1 cellular context compared by ENCODE assay signal in the genomic region with DNA sequence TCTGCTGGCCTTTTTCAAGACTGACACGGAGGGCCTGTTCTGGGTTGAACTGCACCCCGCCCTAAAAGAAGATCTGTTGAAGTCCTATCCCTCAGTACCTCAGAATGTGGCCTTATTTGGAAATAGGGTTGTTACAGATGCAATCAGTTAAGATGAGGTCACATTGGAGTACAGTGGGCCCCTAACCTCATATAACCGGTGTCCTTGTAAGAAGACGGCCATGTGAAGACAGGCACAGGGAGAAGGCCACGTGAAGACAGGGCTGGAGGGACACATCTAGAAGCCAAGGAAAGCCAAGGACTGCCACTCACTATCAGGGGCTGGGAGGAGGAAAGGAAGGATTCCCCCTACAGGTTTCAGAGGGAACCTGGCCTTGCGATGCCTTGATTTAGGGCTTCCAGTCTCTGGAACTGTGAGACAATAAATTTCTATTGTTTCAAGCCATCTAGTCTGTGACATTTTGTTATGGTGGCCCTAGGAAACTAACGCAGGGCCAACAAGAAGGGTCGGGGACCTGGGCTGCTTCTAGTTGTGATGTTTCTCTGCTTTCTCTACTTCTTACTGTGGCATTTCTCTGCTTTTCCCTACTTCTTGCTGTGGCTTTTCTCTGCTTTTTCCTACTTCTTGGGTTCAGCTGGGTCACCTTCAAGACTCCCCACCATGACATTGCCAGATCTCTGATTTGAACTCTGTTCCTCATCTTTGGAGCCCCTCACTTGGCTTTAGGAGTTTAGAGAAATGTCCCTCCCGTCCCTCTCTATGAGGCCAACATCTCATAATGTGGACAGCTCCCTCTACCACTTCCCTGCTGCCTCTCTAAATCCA.
TF ChIP-seq lines count a peak whose summit lies in the region.

No MANE protein-coding gene starts in this region.

TF ChIP-seq in K562, 482 proteins besides CTCF, POLR2A, EP300 and RAD21 (continued from another document and continues in another):
- TF ChIP-seq ATF3 (IDR thresholded peaks at IDR 0.05): peak; percentile 75; the same call in 1 of the 2 replicates
- TF ChIP-seq ATF3 (CRISPR knock-in tag; conservative IDR thresholded peaks at IDR 0.05): peak; percentile 60; the same call in 1 of the 2 replicates
- peak; percentile 73; the same call in 1 of the 2 replicates for TF ChIP-seq SMAD3 (CRISPR knock-in tag; conservative IDR thresholded peaks at IDR 0.05)
- TF ChIP-seq ZNF507 (tag; conservative IDR thresholded peaks at IDR 0.05): no peak
- TF ChIP-seq EP400 (IDR thresholded peaks at IDR 0.05): peak; percentile 43; the same call in 1 of the 2 replicates
- peak; percentile 81 for TF ChIP-seq PKNOX1 (IDR thresholded peaks at IDR 0.05)
- no peak for TF ChIP-seq FOXP1 (CRISPR knock-in tag; IDR thresholded peaks at IDR 0.05)
- TF ChIP-seq, protein P1, sequence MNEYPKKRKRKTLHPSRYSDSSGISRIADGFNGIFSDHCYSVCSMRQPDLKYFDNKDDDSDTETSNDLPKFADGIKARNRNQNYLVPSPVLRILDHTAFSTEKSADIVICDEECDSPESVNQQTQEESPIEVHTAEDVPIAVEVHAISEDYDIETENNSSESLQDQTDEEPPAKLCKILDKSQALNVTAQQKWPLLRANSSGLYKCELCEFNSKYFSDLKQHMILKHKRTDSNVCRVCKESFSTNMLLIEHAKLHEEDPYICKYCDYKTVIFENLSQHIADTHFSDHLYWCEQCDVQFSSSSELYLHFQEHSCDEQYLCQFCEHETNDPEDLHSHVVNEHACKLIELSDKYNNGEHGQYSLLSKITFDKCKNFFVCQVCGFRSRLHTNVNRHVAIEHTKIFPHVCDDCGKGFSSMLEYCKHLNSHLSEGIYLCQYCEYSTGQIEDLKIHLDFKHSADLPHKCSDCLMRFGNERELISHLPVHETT (CRISPR knock-in tag; conservative IDR thresholded peaks at IDR 0.05 in 1 of 2, IDR thresholded peaks at IDR 0.05 in 1 of 2): peak in 1 of 2 experiments; percentile 93; a peak in 2 of 4 replicates
- TF ChIP-seq NR2C1 (IDR thresholded peaks at IDR 0.05): no peak
- peak; percentile 77 for TF ChIP-seq NR2C1 (tag; IDR thresholded peaks at IDR 0.05)
- TF ChIP-seq ZNF121 (CRISPR knock-in tag; conservative IDR thresholded peaks at IDR 0.05): no peak
- TF ChIP-seq E2F5 (CRISPR knock-in tag; IDR thresholded peaks at IDR 0.05): 0 out of 2 replicates have a peak, but pooled peaks have one; percentile 10
- TF ChIP-seq HDAC1 (IDR thresholded peaks at IDR 0.05): no peak
- peak; percentile 95 for TF ChIP-seq ESRRA (IDR thresholded peaks at IDR 0.05; ENCODE audit: borderline replicate concordance, low read depth)
- no peak for TF ChIP-seq CREB1 (IDR thresholded peaks at IDR 0.05)
- peak; percentile 57 for TF ChIP-seq CREB1 (CRISPR knock-in tag; IDR thresholded peaks at IDR 0.05)
- no peak for TF ChIP-seq RFX5 (IDR thresholded peaks at IDR 0.05; ENCODE audit: low read depth, low read length)
- TF ChIP-seq SIRT6 (IDR thresholded peaks at IDR 0.05; ENCODE audit: low read depth, low read length): no peak
- TF ChIP-seq ATF1 (CRISPR knock-in tag; IDR thresholded peaks at IDR 0.05): no peak
- TF ChIP-seq ATF1 (tag; IDR thresholded peaks at IDR 0.05): peak; percentile 74
- TF ChIP-seq POLR2H (tag; IDR thresholded peaks at IDR 0.05; ENCODE audit: low read depth): peak; percentile 93
- no peak for TF ChIP-seq CSDE1 (IDR thresholded peaks at IDR 0.05)
- TF ChIP-seq, protein P2, sequence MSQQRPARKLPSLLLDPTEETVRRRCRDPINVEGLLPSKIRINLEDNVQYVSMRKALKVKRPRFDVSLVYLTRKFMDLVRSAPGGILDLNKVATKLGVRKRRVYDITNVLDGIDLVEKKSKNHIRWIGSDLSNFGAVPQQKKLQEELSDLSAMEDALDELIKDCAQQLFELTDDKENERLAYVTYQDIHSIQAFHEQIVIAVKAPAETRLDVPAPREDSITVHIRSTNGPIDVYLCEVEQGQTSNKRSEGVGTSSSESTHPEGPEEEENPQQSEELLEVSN (IDR thresholded peaks at IDR 0.05; ENCODE audit: borderline replicate concordance in 1 of 2, extremely low read depth in 1 of 2, insufficient read depth in 1 of 2, insufficient read length in 1 of 2, low read depth in 1 of 2, low read length in 1 of 2, poor library complexity in 1 of 2, severe bottlenecking in 1 of 2): peak in 1 of 2 experiments; percentile 27
- TF ChIP-seq ZNF282 (CRISPR knock-in tag; IDR thresholded peaks at IDR 0.05): no peak
- no peak for TF ChIP-seq PRPF4 (IDR thresholded peaks at IDR 0.05; ENCODE audit: insufficient read depth, low read depth, low read length, poor library complexity, severe bottlenecking)
- TF ChIP-seq, protein P3, sequence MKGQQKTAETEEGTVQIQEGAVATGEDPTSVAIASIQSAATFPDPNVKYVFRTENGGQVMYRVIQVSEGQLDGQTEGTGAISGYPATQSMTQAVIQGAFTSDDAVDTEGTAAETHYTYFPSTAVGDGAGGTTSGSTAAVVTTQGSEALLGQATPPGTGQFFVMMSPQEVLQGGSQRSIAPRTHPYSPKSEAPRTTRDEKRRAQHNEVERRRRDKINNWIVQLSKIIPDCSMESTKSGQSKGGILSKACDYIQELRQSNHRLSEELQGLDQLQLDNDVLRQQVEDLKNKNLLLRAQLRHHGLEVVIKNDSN (CRISPR knock-in tag; IDR thresholded peaks at IDR 0.05): peak; percentile 33; the same call in 1 of the 2 replicates
- peak; percentile 59 for TF ChIP-seq RBFOX2 (IDR thresholded peaks at IDR 0.05; ENCODE audit: low read depth, low read length)
- TF ChIP-seq ZNF766 (CRISPR knock-in tag; conservative IDR thresholded peaks at IDR 0.05): peak; percentile 88
- no peak for TF ChIP-seq BDP1 (IDR thresholded peaks at IDR 0.05; ENCODE audit: insufficient read depth, insufficient read length)
- no peak for TF ChIP-seq MEF2D (tag; conservative IDR thresholded peaks at IDR 0.05; ENCODE audit: low read depth)
- no peak for TF ChIP-seq SRSF1 (IDR thresholded peaks at IDR 0.05; ENCODE audit: low read depth, low read length)
- TF ChIP-seq ZNF644 (tag; IDR thresholded peaks at IDR 0.05; ENCODE audit: low read depth): peak; percentile 69
- no peak for TF ChIP-seq ADNP (tag; IDR thresholded peaks at IDR 0.05)
- 0 out of 2 replicates have a peak, but pooled peaks have one; percentile 37 for TF ChIP-seq TOE1 (IDR thresholded peaks at IDR 0.05; ENCODE audit: borderline replicate concordance)
- no peak for TF ChIP-seq TOE1 (CRISPR knock-in tag; IDR thresholded peaks at IDR 0.05; ENCODE audit: borderline replicate concordance, low read depth)
- TF ChIP-seq TEAD4 (IDR thresholded peaks at IDR 0.05; ENCODE audit: low read length): peak; percentile 49; the same call in 1 of the 2 replicates
- TF ChIP-seq TEAD4 (CRISPR knock-in tag; IDR thresholded peaks at IDR 0.05; ENCODE audit: borderline replicate concordance): no peak
- TF ChIP-seq ZNF57 (CRISPR knock-in tag; IDR thresholded peaks at IDR 0.05): no peak
- TF ChIP-seq PBX2 (CRISPR knock-in tag; IDR thresholded peaks at IDR 0.05; ENCODE audit: low read depth): no peak
- peak; percentile 56; the same call in 1 of the 2 replicates for TF ChIP-seq PBX2 (tag; conservative IDR thresholded peaks at IDR 0.05; ENCODE audit: low read depth)
- no peak for TF ChIP-seq ZNF76 (CRISPR knock-in tag; IDR thresholded peaks at IDR 0.05; ENCODE audit: borderline replicate concordance)
- TF ChIP-seq ZNF184 (CRISPR knock-in tag; IDR thresholded peaks at IDR 0.05): no peak
- TF ChIP-seq CREB3L1 (IDR thresholded peaks at IDR 0.05; ENCODE audit: borderline replicate concordance, low read depth): no peak
- no peak for TF ChIP-seq ELK3 (CRISPR knock-in tag; IDR thresholded peaks at IDR 0.05)
- TF ChIP-seq ZBTB17 (CRISPR knock-in tag; IDR thresholded peaks at IDR 0.05): no peak
- TF ChIP-seq ZNF175 (CRISPR knock-in tag; IDR thresholded peaks at IDR 0.05; ENCODE audit: low read depth): peak; percentile 93
- no peak for TF ChIP-seq THAP12 (CRISPR knock-in tag; IDR thresholded peaks at IDR 0.05)
- TF ChIP-seq PTRF (tag; IDR thresholded peaks at IDR 0.05): no peak
